In the genomic region with DNA sequence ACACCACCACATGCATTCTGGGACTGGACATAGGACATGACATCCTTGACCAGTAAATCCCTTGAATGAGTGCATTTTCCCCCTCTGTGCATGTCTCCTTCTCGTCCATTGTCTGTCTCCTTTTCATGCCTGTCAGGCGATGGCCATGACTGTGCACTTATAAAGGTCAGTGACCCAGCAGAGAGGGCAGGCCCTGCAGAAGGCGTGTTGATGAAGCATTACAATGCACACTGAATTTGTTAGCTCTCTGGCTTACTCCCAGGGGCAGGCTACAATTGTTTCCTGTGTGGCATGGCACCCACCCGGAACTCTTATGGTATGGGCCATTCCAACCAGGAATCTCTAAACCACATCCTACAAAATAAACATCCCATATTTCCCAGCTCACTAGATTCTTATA, we compare ENCODE assay signal across 1 cellular context.
TF ChIP-seq lines count a peak whose summit lies in the region.

No MANE protein-coding gene starts in this region.

TF ChIP-seq in GM23338, 12 proteins besides CTCF, POLR2A, EP300 and RAD21 (continued from another document):
- TF ChIP-seq, protein P1, sequence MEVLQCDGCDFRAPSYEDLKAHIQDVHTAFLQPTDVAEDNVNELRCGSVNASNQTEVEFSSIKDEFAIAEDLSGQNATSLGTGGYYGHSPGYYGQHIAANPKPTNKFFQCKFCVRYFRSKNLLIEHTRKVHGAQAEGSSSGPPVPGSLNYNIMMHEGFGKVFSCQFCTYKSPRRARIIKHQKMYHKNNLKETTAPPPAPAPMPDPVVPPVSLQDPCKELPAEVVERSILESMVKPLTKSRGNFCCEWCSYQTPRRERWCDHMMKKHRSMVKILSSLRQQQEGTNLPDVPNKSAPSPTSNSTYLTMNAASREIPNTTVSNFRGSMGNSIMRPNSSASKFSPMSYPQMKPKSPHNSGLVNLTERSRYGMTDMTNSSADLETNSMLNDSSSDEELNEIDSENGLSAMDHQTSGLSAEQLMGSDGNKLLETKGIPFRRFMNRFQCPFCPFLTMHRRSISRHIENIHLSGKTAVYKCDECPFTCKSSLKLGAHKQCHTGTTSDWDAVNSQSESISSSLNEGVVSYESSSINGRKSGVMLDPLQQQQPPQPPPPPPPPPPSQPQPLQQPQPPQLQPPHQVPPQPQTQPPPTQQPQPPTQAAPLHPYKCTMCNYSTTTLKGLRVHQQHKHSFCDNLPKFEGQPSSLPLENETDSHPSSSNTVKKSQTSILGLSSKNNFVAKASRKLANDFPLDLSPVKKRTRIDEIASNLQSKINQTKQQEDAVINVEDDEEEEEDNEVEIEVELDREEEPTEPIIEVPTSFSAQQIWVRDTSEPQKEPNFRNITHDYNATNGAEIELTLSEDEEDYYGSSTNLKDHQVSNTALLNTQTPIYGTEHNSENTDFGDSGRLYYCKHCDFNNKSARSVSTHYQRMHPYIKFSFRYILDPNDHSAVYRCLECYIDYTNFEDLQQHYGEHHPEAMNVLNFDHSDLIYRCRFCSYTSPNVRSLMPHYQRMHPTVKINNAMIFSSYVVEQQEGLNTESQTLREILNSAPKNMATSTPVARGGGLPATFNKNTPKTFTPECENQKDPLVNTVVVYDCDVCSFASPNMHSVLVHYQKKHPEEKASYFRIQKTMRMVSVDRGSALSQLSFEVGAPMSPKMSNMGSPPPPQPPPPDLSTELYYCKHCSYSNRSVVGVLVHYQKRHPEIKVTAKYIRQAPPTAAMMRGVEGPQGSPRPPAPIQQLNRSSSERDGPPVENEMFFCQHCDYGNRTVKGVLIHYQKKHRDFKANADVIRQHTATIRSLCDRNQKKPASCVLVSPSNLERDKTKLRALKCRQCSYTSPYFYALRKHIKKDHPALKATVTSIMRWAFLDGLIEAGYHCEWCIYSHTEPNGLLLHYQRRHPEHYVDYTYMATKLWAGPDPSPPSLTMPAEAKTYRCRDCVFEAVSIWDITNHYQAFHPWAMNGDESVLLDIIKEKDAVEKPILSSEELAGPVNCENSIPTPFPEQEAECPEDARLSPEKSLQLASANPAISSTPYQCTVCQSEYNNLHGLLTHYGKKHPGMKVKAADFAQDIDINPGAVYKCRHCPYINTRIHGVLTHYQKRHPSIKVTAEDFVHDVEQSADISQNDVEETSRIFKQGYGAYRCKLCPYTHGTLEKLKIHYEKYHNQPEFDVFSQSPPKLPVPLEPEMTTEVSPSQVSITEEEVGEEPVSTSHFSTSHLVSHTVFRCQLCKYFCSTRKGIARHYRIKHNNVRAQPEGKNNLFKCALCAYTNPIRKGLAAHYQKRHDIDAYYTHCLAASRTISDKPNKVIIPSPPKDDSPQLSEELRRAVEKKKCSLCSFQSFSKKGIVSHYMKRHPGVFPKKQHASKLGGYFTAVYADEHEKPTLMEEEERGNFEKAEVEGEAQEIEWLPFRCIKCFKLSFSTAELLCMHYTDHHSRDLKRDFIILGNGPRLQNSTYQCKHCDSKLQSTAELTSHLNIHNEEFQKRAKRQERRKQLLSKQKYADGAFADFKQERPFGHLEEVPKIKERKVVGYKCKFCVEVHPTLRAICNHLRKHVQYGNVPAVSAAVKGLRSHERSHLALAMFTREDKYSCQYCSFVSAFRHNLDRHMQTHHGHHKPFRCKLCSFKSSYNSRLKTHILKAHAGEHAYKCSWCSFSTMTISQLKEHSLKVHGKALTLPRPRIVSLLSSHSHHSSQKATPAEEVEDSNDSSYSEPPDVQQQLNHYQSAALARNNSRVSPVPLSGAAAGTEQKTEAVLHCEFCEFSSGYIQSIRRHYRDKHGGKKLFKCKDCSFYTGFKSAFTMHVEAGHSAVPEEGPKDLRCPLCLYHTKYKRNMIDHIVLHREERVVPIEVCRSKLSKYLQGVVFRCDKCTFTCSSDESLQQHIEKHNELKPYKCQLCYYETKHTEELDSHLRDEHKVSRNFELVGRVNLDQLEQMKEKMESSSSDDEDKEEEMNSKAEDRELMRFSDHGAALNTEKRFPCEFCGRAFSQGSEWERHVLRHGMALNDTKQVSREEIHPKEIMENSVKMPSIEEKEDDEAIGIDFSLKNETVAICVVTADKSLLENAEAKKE (CRISPR knock-in tag; IDR thresholded peaks at IDR 0.05), result no peak
- TF ChIP-seq STAT1 (IDR thresholded peaks at IDR 0.05; ENCODE audit: unreplicated experiment) (no peak), JUNB (IDR thresholded peaks at IDR 0.05; ENCODE audit: unreplicated experiment) (no peak), CREB1 (CRISPR knock-in tag; IDR thresholded peaks at IDR 0.05; ENCODE audit: low read depth) (no peak), NANOG (IDR thresholded peaks at IDR 0.05; ENCODE audit: borderline replicate concordance) (no peak), ETS1 (IDR thresholded peaks at IDR 0.05) (no peak), ZNF331 (CRISPR knock-in tag; IDR thresholded peaks at IDR 0.05; ENCODE audit: low read depth) (no peak), EZH2phosphoT487 (IDR thresholded peaks at IDR 0.05; ENCODE audit: unreplicated experiment) (no peak), POLR2AphosphoS5 (IDR thresholded peaks at IDR 0.05; ENCODE audit: low read depth) (no peak), REST (IDR thresholded peaks at IDR 0.05; ENCODE audit: unreplicated experiment) (no peak), EZH2 (IDR thresholded peaks at IDR 0.05; ENCODE audit: low read depth, unreplicated experiment) (no peak)
